In genomic region chr12:112979281-112979680, GRCh38 we compare ENCODE assay signal across 8 cellular contexts. TPM values are rescaled to one million over a fixed set of nuclear protein-coding genes. Genes with fewer than 3 reads are reported as not detected.
DNase-seq lines count a peak whose midpoint lies in the region; ATAC-seq and TF ChIP-seq lines count a peak whose summit lies in the region.

No MANE protein-coding gene starts in this region.

- H3K79me2 ChIP-seq in PC-3 (ENCODE audit: low read length): no peaks in the 10 kb centered on the region

- DNase-seq in PC-3 (peak; percentile 5), caudate nucleus (lab: John Stamatoyannopoulos, UW) (no peak), posterior vena cava (ENCODE audit: low spot score) (no peak), AG08395 (ENCODE audit: low spot score) (no peak), NCI-H1105 treated with DMSO at 0.1 percent for 48 hours (lab: John Stamatoyannopoulos, UW) (no peak), NCI-H2081 (lab: John Stamatoyannopoulos, UW) (no peak)

- H3K4me3 ChIP-seq in PC-3 (ENCODE audit: low read length): peak overlapping the region; percentile 64
- H3K4me3 ChIP-seq in skeletal muscle tissue (ENCODE audit: low read length in 3 of 3): peak overlapping the region; percentile 71 to 82 (median 73)

- H3K27ac ChIP-seq in PC-3 (ENCODE audit: low read length) (no peak overlapping the region), caudate nucleus (ENCODE audit: low read depth, low read length) (peak overlapping the region; percentile 8), skeletal muscle tissue (ENCODE audit: low read depth, low read length) (peak overlapping the region; percentile 74)

- BruUV-seq in PC-3 (replicated peaks; lab: Mats Ljungman, UMichigan): no TSS peak

- peak overlapping the region; percentile 93 for H2AFZ ChIP-seq in PC-3 (ENCODE audit: low read length)

- peak overlapping the region; percentile 82 for H3K4me2 ChIP-seq in PC-3 (ENCODE audit: low read length)

- H3K4me1 ChIP-seq in PC-3 (ENCODE audit: insufficient read depth, low read length) (peaks cover 14% of the 10 kb centered on the region), skeletal muscle tissue (ENCODE audit: control insufficient read depth in 3 of 3, insufficient read depth in 3 of 3, low read length in 3 of 3) (peaks cover 5 to 6% (median 6%) of the 10 kb centered on the region in 3 donors)

- H3K9me2 ChIP-seq in PC-3 (replicated peaks; ENCODE audit: low read length): no peaks in the 10 kb centered on the region

- H3F3A ChIP-seq in PC-3 (ENCODE audit: low read length, unreplicated experiment): no peaks in the 10 kb centered on the region

- H3K36me3 ChIP-seq in PC-3 (ENCODE audit: low read depth, low read length): no peaks in the 10 kb centered on the region
- H3K36me3 ChIP-seq in skeletal muscle tissue (ENCODE audit: control insufficient read depth in 3 of 3, insufficient read depth in 3 of 3, low read length in 3 of 3): no peaks in the 10 kb centered on the region

- intact Hi-C loops in PC-3 (cut with micrococcal nuclease): loop anchor here (2.0 to 5.0 kb wide), 2 partner anchors 14 to 42 kb away; partner anchors contain the start of gene OAS3
- intact Hi-C loops in posterior vena cava (cut with DNase I): no loop called here

- H3K9me3 ChIP-seq in PC-3 (ENCODE audit: low read length): no peaks in the 10 kb centered on the region
- H3K9me3 ChIP-seq in skeletal muscle tissue (ENCODE audit: control insufficient read depth in 3 of 3, low read length in 3 of 3): no peaks in the 10 kb centered on the region

- H4K20me1 ChIP-seq in PC-3 (ENCODE audit: low read length): no peaks in the 10 kb centered on the region

- POLR2A ChIA-PET in PC-3 (lab: Charles Lee; ENCODE audit: unreplicated experiment): no interaction called here

- H3K27me3 ChIP-seq in PC-3 (ENCODE audit: low read length) (no peaks in the 10 kb centered on the region), skeletal muscle tissue (ENCODE audit: control insufficient read depth in 3 of 3, insufficient read depth in 3 of 3, low read length in 3 of 3) (no peaks in the 10 kb centered on the region)

- ATAC-seq in GM18520 (IDR thresholded peaks at IDR 0.05; ENCODE audit: unreplicated experiment) (peak; percentile 28), PC-3 (no peak)

- H3K9ac ChIP-seq in PC-3 (ENCODE audit: low read length): no peak overlapping the region
- peak overlapping the region in 2 of 3 donors; percentile 6 to 73 for H3K9ac ChIP-seq in skeletal muscle tissue (ENCODE audit: low read depth in 1 of 3, low read length in 3 of 3)

- CTCF ChIA-PET in PC-3 (lab: Charles Lee): no interaction called here

- no peak for TF ChIP-seq CTCF in PC-3 (conservative IDR thresholded peaks at IDR 0.05; ENCODE audit: low read depth, low read length)

RNA-seq across cellular contexts. Expression of gene OAS2, which starts 1.0 kb away (rescaled TPM):
- total RNA-seq in PC-3 (2014; rRNA removed): 5.8 and 10.5 TPM in 2 replicates
- total RNA-seq in skeletal muscle tissue: 6.8 TPM
- total RNA-seq in posterior vena cava: 10 to 100 TPM; 12.5 to 17.7 TPM

RNA-seq across cellular contexts. Expression of gene OAS3, which starts 41.0 kb away (rescaled TPM):
- total RNA-seq in PC-3 (2014; rRNA removed) (25.5 and 28.8 TPM in 2 replicates), skeletal muscle tissue (6.3 TPM), posterior vena cava (10 to 100 TPM; 11.3 to 21.1 TPM)
